ENCODE assay signal across 8 cellular contexts in genomic region chr4:184472540-184473264, GRCh38. TPM values are rescaled to one million over a fixed set of nuclear protein-coding genes. Genes with fewer than 3 reads are reported as not detected.
DNase-seq lines count a peak whose midpoint lies in the region; ATAC-seq and TF ChIP-seq lines count a peak whose summit lies in the region.

No MANE protein-coding gene starts in this region.

- no peaks in the 10 kb centered on the region for H3K9me3 ChIP-seq in mucosa of descending colon

- TF ChIP-seq POLR2A in erythroblast (IDR thresholded peaks at IDR 0.05; ENCODE audit: low read length), result peak; percentile 35

- H3K4me1 ChIP-seq in mucosa of descending colon (ENCODE audit: low read depth), result peaks cover 20% of the 10 kb centered on the region

- H3K9me3 Mint-ChIP-seq in activated T-cell treated with anti-CD3 and anti-CD28 coated beads, Interleukin-2, amount 50 U/mL, for 4 hours, result no peaks in the 10 kb centered on the region
- H3K9me3 Mint-ChIP-seq in stimulated activated naive CD8-positive, alpha-beta T cell treated with anti-CD3 and anti-CD28 coated beads, Interleukin-15, amount 100 ng/mL, for 72 hours, result no peaks in the 10 kb centered on the region

- H3K27me3 Mint-ChIP-seq in activated T-cell treated with anti-CD3 and anti-CD28 coated beads, Interleukin-2, amount 50 U/mL, for 4 hours (ENCODE audit: low read depth), result no peaks in the 10 kb centered on the region
- H3K27me3 Mint-ChIP-seq in stimulated activated naive CD8-positive, alpha-beta T cell treated with anti-CD3 and anti-CD28 coated beads, Interleukin-15, amount 100 ng/mL, for 72 hours, result no peaks in the 10 kb centered on the region

- peaks cover 4% of the 10 kb centered on the region for H3K36me3 ChIP-seq in mucosa of descending colon (ENCODE audit: low read depth)

- intact Hi-C loops in mucosa of descending colon (cut with DNase I, micrococcal nuclease), result loop anchor here in 1 of 2 donors (10.0 kb wide), 1 partner anchor 62 kb away; no protein-coding TSS in a partner anchor

- no peak for TF ChIP-seq CTCF in mucosa of descending colon (IDR thresholded peaks at IDR 0.05)

- H3K36me3 Mint-ChIP-seq in activated T-cell treated with anti-CD3 and anti-CD28 coated beads, Interleukin-2, amount 50 U/mL, for 4 hours (ENCODE audit: insufficient read depth), result peaks cover 21% of the 10 kb centered on the region

- H3K4me3 ChIP-seq in mucosa of descending colon, result peak overlapping the region; percentile 91

- H3K27ac Mint-ChIP-seq in stimulated activated naive CD8-positive, alpha-beta T cell treated with anti-CD3 and anti-CD28 coated beads, Interleukin-15, amount 100 ng/mL, for 72 hours, result peak overlapping the region; percentile 92 to 94

- DNase-seq in activated T-cell treated with anti-CD3 and anti-CD28 coated beads for 1 hour (ENCODE audit: low read depth) (peak; percentile 18), activated T-cell treated with anti-CD3 and anti-CD28 coated beads for 4 hours (no peak), NOMO-1 (lab: John Stamatoyannopoulos, UW; ENCODE audit: unreplicated experiment in 2 of 2) (peak; percentile 66 to 74), erythroblast (lab: John Stamatoyannopoulos, UW) (peak; percentile 79 to 83), mucosa of descending colon (peak; percentile 92 to 95 (median 94))
- peak; percentile 24 for DNase-seq in activated T-cell treated with anti-CD3 and anti-CD28 coated beads, Interleukin-2, amount 50 U/mL, for 4 hours
- peak; percentile 56 to 70 for DNase-seq in stimulated activated naive CD8-positive, alpha-beta T cell treated with anti-CD3 and anti-CD28 coated beads, Interleukin-15, amount 100 ng/mL, for 72 hours

- H3K4me3 Mint-ChIP-seq in activated T-cell treated with anti-CD3 and anti-CD28 coated beads, Interleukin-2, amount 50 U/mL, for 4 hours, result peak overlapping the region; percentile 84
- H3K4me3 Mint-ChIP-seq in stimulated activated naive CD8-positive, alpha-beta T cell treated with anti-CD3 and anti-CD28 coated beads, Interleukin-15, amount 100 ng/mL, for 72 hours, result peak overlapping the region; percentile 91 to 93

- ATAC-seq in HG02798 (IDR thresholded peaks at IDR 0.05; ENCODE audit: poor library complexity, unreplicated experiment) (peak; percentile 28), mucosa of descending colon (peak; percentile 76)
- peak; percentile 24 to 32 for ATAC-seq in activated T-cell treated with anti-CD3 and anti-CD28 coated beads, Interleukin-2, amount 50 U/mL, for 4 hours
- peak; percentile 45 for ATAC-seq in stimulated activated naive CD8-positive, alpha-beta T cell treated with anti-CD3 and anti-CD28 coated beads, Interleukin-15, amount 100 ng/mL, for 72 hours

- peaks cover 61% of the 10 kb centered on the region for H3K4me1 Mint-ChIP-seq in activated T-cell treated with anti-CD3 and anti-CD28 coated beads, Interleukin-2, amount 50 U/mL, for 4 hours (ENCODE audit: low read depth)
- peaks cover 62% of the 10 kb centered on the region for H3K4me1 Mint-ChIP-seq in stimulated activated naive CD8-positive, alpha-beta T cell treated with anti-CD3 and anti-CD28 coated beads, Interleukin-15, amount 100 ng/mL, for 72 hours

RNA-seq across cellular contexts. Expression of gene IRF2, which starts 1.6 kb away (rescaled TPM):
- total RNA-seq in activated T-cell treated with anti-CD3 and anti-CD28 coated beads, Interleukin-2, amount 50 U/mL, for 4 hours, result 10 to 100 TPM; 29.3 to 37.4 (median 32.8) TPM
- total RNA-seq in mucosa of descending colon, result 10 to 100 TPM; 39.3 to 59.8 (median 53.5) TPM
